ENCODE assay signal across 7 cellular contexts in genomic region chr1:204505674-204506073, GRCh38. TPM values are rescaled to one million over a fixed set of nuclear protein-coding genes. Genes with fewer than 3 reads are reported as not detected.
A peak's percentile ranks its signal among the peaks of the same experiment; 100 is the strongest.
DNase-seq lines count a peak whose midpoint lies in the region; ATAC-seq, FAIRE-seq and TF ChIP-seq lines count a peak whose summit lies in the region.

No MANE protein-coding gene starts in this region.

- H3K27me3 Mint-ChIP-seq in glutamatergic neuron (ENCODE audit: unreplicated experiment): peaks cover 19% of the 10 kb centered on the region

- H3K4me3 ChIP-seq in HFF-Myc (replicated peaks; ENCODE audit: low read depth, low read length): peak overlapping the region; percentile 43

- FAIRE-seq in TTC549 (lab: Jason Lieb, UNC): peak; percentile 11

- ATAC-seq in stimulated activated effector memory CD8-positive, alpha-beta T cell treated with anti-CD3 and anti-CD28 coated beads, Interleukin-12 subunit alpha, Interleukin-12 subunit beta, amount 100 ng/mL, for 72 hours: no peak

- H3K27ac Mint-ChIP-seq in glutamatergic neuron (ENCODE audit: unreplicated experiment): peak overlapping the region; percentile 97
- H3K27ac Mint-ChIP-seq in stimulated activated effector memory CD8-positive, alpha-beta T cell treated with anti-CD3 and anti-CD28 coated beads, Interleukin-12 subunit alpha, Interleukin-12 subunit beta, amount 100 ng/mL, for 72 hours: peak overlapping the region; percentile 100

- peaks cover 24% of the 10 kb centered on the region for H3K9me3 Mint-ChIP-seq in glutamatergic neuron (ENCODE audit: unreplicated experiment)
- peaks cover 3% of the 10 kb centered on the region for H3K9me3 Mint-ChIP-seq in stimulated activated effector memory CD8-positive, alpha-beta T cell treated with anti-CD3 and anti-CD28 coated beads, Interleukin-12 subunit alpha, Interleukin-12 subunit beta, amount 100 ng/mL, for 72 hours

- no peak for TF ChIP-seq CTCF in HFF-Myc (IDR thresholded peaks at IDR 0.05; ENCODE audit: low read depth, low read length, missing control alignments)
- no peak for TF ChIP-seq CTCF in glutamatergic neuron (IDR thresholded peaks at IDR 0.05; ENCODE audit: partially characterized antibody, unreplicated experiment)

- DNase-seq in HFF-Myc (ENCODE audit: extremely low read depth, low read depth) (no peak), glutamatergic neuron (no peak), NCI-H2081 treated with DMSO at 0.1 percent for 48 hours (lab: John Stamatoyannopoulos, UW) (no peak), ureter (ENCODE audit: low spot score) (no peak)
- DNase-seq in stimulated activated effector memory CD8-positive, alpha-beta T cell treated with anti-CD3 and anti-CD28 coated beads, Interleukin-12 subunit alpha, Interleukin-12 subunit beta, amount 100 ng/mL, for 72 hours (ENCODE audit: low spot score in 2 of 2): no peak
- no peak for DNase-seq in activated CD4-positive, CD25-positive, alpha-beta regulatory T cell (lab: John Stamatoyannopoulos, UW)

- H3K4me3 Mint-ChIP-seq in glutamatergic neuron (ENCODE audit: unreplicated experiment): peak overlapping the region; percentile 97
- H3K4me3 Mint-ChIP-seq in stimulated activated effector memory CD8-positive, alpha-beta T cell treated with anti-CD3 and anti-CD28 coated beads, Interleukin-12 subunit alpha, Interleukin-12 subunit beta, amount 100 ng/mL, for 72 hours: peak overlapping the region; percentile 71

- H3K36me3 Mint-ChIP-seq in glutamatergic neuron (ENCODE audit: unreplicated experiment): peaks cover 7% of the 10 kb centered on the region
- H3K36me3 Mint-ChIP-seq in stimulated activated effector memory CD8-positive, alpha-beta T cell treated with anti-CD3 and anti-CD28 coated beads, Interleukin-12 subunit alpha, Interleukin-12 subunit beta, amount 100 ng/mL, for 72 hours: peaks cover 36% of the 10 kb centered on the region

- peaks cover 8% of the 10 kb centered on the region for H3K4me1 Mint-ChIP-seq in glutamatergic neuron (ENCODE audit: low read depth, unreplicated experiment)
- H3K4me1 Mint-ChIP-seq in stimulated activated effector memory CD8-positive, alpha-beta T cell treated with anti-CD3 and anti-CD28 coated beads, Interleukin-12 subunit alpha, Interleukin-12 subunit beta, amount 100 ng/mL, for 72 hours: peaks cover 35% of the 10 kb centered on the region

RNA-seq across cellular contexts. Expression of gene MDM4, which starts 10.5 kb away (rescaled TPM):
- 93.9 TPM for total RNA-seq in glutamatergic neuron (ENCODE audit: unreplicated experiment)
- 145 TPM for total RNA-seq in ureter

RNA-seq across cellular contexts. Expression of gene PIK3C2B, which starts 11.1 kb away (rescaled TPM):
- total RNA-seq in glutamatergic neuron (ENCODE audit: unreplicated experiment) (156 TPM), ureter (146 TPM)
